Comparison of ENCODE assay signal across 18 cellular contexts in genomic region chr4:89269267-89269666, GRCh38. TPM values are rescaled to one million over a fixed set of nuclear protein-coding genes. Genes with fewer than 3 reads are reported as not detected.
"Had no signal": no experiment of that assay in that cellular context is flagged by ENCODE, and none has a peak within 500 bp of the region (broad histone marks: within the 10 kb centered on the region; RNA-seq: fewer than 3 reads in every experiment).

No MANE protein-coding gene starts in this region.

- H3K27me3 ChIP-seq: cardiac muscle cell, dorsolateral prefrontal cortex, transverse colon, vagina had no signal

- H3K4me3 Mint-ChIP-seq: activated CD4-positive, alpha-beta memory T cell treated with anti-CD3 and anti-CD28 coated beads for 36 hours; activated CD4-positive, alpha-beta T cell treated with anti-CD3 and anti-CD28 coated beads for 36 hours; activated naive CD8-positive, alpha-beta T cell; nephron progenitor cell; stimulated activated naive CD8-positive, alpha-beta T cell treated with anti-CD3 and anti-CD28 coated beads, Interleukin-15, Interleukin-2, amounts not matched to agents 100 ng/mL and 50 ng/mL, for 24 hours; T-helper 2 cell treated with Interferon-gamma antibody and Interleukin-4, amounts not matched to agents 5 μg/mL and 100 μg/mL, for 36 hours had no signal

- FAIRE-seq: keratinocyte, TTC549 had no signal

- ATAC-seq: activated CD4-positive, alpha-beta T cell treated with anti-CD3 and anti-CD28 coated beads for 36 hours; foreskin keratinocyte had no signal

- H3K36me3 ChIP-seq: cardiac muscle cell, transverse colon, vagina had no signal

- H3K27ac ChIP-seq: cardiac muscle cell, dorsolateral prefrontal cortex, foreskin keratinocyte, transverse colon, vagina had no signal

- H3K27me3 Mint-ChIP-seq: activated CD4-positive, alpha-beta memory T cell treated with anti-CD3 and anti-CD28 coated beads for 36 hours; activated CD4-positive, alpha-beta T cell treated with anti-CD3 and anti-CD28 coated beads for 36 hours; activated naive CD8-positive, alpha-beta T cell; stimulated activated naive CD8-positive, alpha-beta T cell treated with anti-CD3 and anti-CD28 coated beads, Interleukin-15, Interleukin-2, amounts not matched to agents 100 ng/mL and 50 ng/mL, for 24 hours had no signal

- H3K9me3 ChIP-seq: transverse colon, vagina had no signal

- DNase-seq: activated CD4-positive, alpha-beta memory T cell treated with anti-CD3 and anti-CD28 coated beads for 36 hours; activated CD4-positive, alpha-beta T cell treated with anti-CD3 and anti-CD28 coated beads for 36 hours; activated effector memory CD4-positive, alpha-beta T cell treated with Interleukin-2 at 50 U/mL for 16 hours; foreskin keratinocyte; nephron progenitor cell; nucleus accumbens; retina; SW 1271; transverse colon had no signal

- H3K27ac Mint-ChIP-seq: activated CD4-positive, alpha-beta memory T cell treated with anti-CD3 and anti-CD28 coated beads for 36 hours; activated CD4-positive, alpha-beta T cell treated with anti-CD3 and anti-CD28 coated beads for 36 hours; activated naive CD8-positive, alpha-beta T cell; nephron progenitor cell; stimulated activated naive CD8-positive, alpha-beta T cell treated with anti-CD3 and anti-CD28 coated beads, Interleukin-15, Interleukin-2, amounts not matched to agents 100 ng/mL and 50 ng/mL, for 24 hours; T-helper 2 cell treated with Interferon-gamma antibody and Interleukin-4, amounts not matched to agents 5 μg/mL and 100 μg/mL, for 36 hours had no signal

- H3K4me1 ChIP-seq: foreskin keratinocyte, transverse colon had no signal

- H3K4me3 ChIP-seq: cardiac muscle cell, dorsolateral prefrontal cortex, lung, transverse colon, vagina had no signal

RNA-seq across cellular contexts. Expression of gene GPRIN3, which starts 38.3 kb away (rescaled TPM):
- total RNA-seq: foreskin keratinocyte had no signal
- polyA plus RNA-seq: foreskin keratinocyte, keratinocyte had no signal
